ENCODE assay signal across 16 cellular contexts in the genomic region with DNA sequence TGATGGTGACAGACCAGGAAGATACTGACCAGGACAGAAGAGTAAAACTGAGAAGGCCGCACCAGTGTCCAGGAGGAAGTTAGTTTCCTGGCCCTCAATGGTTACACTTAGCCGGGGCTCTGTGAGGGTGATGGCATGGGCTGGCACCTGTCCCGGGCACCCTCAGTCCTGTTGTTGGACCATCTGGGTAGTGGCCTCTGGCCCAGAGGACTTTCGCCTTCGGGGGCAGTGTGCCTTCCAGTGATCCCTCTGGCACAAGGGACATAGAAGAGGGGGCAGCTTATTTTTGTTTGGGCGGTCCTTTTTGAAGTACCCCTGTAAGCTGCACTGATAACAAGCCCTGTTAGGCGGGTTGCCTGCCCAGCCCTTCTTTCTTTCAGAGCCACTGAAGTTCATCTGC.
A peak's percentile ranks its signal among the peaks of the same experiment; 100 is the strongest.
DNase-seq lines count a peak whose midpoint lies in the region; ATAC-seq and TF ChIP-seq lines count a peak whose summit lies in the region.
"Had no signal": no experiment of that assay in that cellular context is flagged by ENCODE, and none has a peak within 500 bp of the region (broad histone marks: within the 10 kb centered on the region; RNA-seq: fewer than 3 reads in every experiment).

No MANE protein-coding gene starts in this region.

- WGBS in right cardiac atrium = 86% methylated on average over 7 of the region's 7 CpGs
- 91% methylated on average over 6 of the region's 7 CpGs for WGBS in esophagus muscularis mucosa

- H3K36me3 Mint-ChIP-seq in IgD-negative memory B cell = peaks cover 10% of the 10 kb centered on the region
- peaks cover 14% of the 10 kb centered on the region for H3K36me3 Mint-ChIP-seq in stimulated activated memory B cell treated with anti-CD40 and anti-IgM and Interleukin-4, amounts not matched to agents 10 μg/mL and 1 μg/mL and 100 μg/mL, for 72 hours

- H3K9me3 Mint-ChIP-seq in IgD-negative memory B cell = no peaks in the 10 kb centered on the region
- no peaks in the 10 kb centered on the region for H3K9me3 Mint-ChIP-seq in stimulated activated memory B cell treated with anti-CD40 and anti-IgM and Interleukin-4, amounts not matched to agents 10 μg/mL and 1 μg/mL and 100 μg/mL, for 72 hours

- H3K9me3 ChIP-seq in right cardiac atrium (ENCODE audit: control insufficient read depth, low read length) (peaks cover 6% of the 10 kb centered on the region), esophagus muscularis mucosa (no peaks in the 10 kb centered on the region)
- H3K9me3 ChIP-seq: SJCRH30 had no signal

- peak overlapping the region in 3 of 4 donors; percentile 63 to 88 (median 82) for H3K4me3 Mint-ChIP-seq in IgD-negative memory B cell
- no peak overlapping the region for H3K4me3 Mint-ChIP-seq in stimulated activated memory B cell treated with anti-CD40 and anti-IgM and Interleukin-4, amounts not matched to agents 10 μg/mL and 1 μg/mL and 100 μg/mL, for 72 hours
- H3K4me3 Mint-ChIP-seq: H9 had no signal

- no peak overlapping the region for H3K27ac Mint-ChIP-seq in IgD-negative memory B cell
- peak overlapping the region; percentile 26 for H3K27ac Mint-ChIP-seq in stimulated activated memory B cell treated with anti-CD40 and anti-IgM and Interleukin-4, amounts not matched to agents 10 μg/mL and 1 μg/mL and 100 μg/mL, for 72 hours
- H3K27ac Mint-ChIP-seq: H9 had no signal

- peaks cover 43 to 63% (median 58%) of the 10 kb centered on the region in 3 donors for H3K4me1 Mint-ChIP-seq in IgD-negative memory B cell
- H3K4me1 Mint-ChIP-seq in stimulated activated memory B cell treated with anti-CD40 and anti-IgM and Interleukin-4, amounts not matched to agents 10 μg/mL and 1 μg/mL and 100 μg/mL, for 72 hours = peaks cover 74% of the 10 kb centered on the region

- H3K27me3 ChIP-seq in right cardiac atrium (ENCODE audit: control insufficient read depth, insufficient read depth) (no peaks in the 10 kb centered on the region), esophagus muscularis mucosa (no peaks in the 10 kb centered on the region)
- H3K27me3 ChIP-seq: SJCRH30 had no signal

- intact Hi-C loops in Right ventricle myocardium inferior (cut with DNase I) = no loop called here
- intact Hi-C loops in right cardiac atrium (cut with DNase I) = no loop called here
- intact Hi-C loops in esophagus muscularis mucosa (cut with DNase I) = no loop called here

- H3K36me3 ChIP-seq in esophagus muscularis mucosa = no peaks in the 10 kb centered on the region
- H3K36me3 ChIP-seq: SJCRH30 had no signal

- H3K27me3 Mint-ChIP-seq in IgD-negative memory B cell = no peaks in the 10 kb centered on the region
- H3K27me3 Mint-ChIP-seq in stimulated activated memory B cell treated with anti-CD40 and anti-IgM and Interleukin-4, amounts not matched to agents 10 μg/mL and 1 μg/mL and 100 μg/mL, for 72 hours = no peaks in the 10 kb centered on the region

- no peak for TF ChIP-seq CTCF in esophagus muscularis mucosa (IDR thresholded peaks at IDR 0.05)

- peak; percentile 48 for DNase-seq in Right ventricle myocardium inferior (ENCODE audit: missing footprints)
- no peak for DNase-seq in right cardiac atrium
- peak; percentile 37 for DNase-seq in esophagus muscularis mucosa (ENCODE audit: extremely low spot score)
- DNase-seq in cerebellum (ENCODE audit: low spot score) = no peak
- DNase-seq in kidney tubule cell (ENCODE audit: low spot score) = no peak
- DNase-seq: ACHN, COR-L47, H9, Karpas-422, NCI-H1417, NCI-H2029, NCI-H510A treated with DMSO at 0.1 percent for 48 hours, SJCRH30 had no signal

- TF ChIP-seq POLR2A in esophagus muscularis mucosa (IDR thresholded peaks at IDR 0.05; ENCODE audit: low read depth) = no peak

- no peaks in the 10 kb centered on the region for H3K4me1 ChIP-seq in right cardiac atrium (ENCODE audit: control insufficient read depth, insufficient read depth, low read length)
- no peaks in the 10 kb centered on the region for H3K4me1 ChIP-seq in esophagus muscularis mucosa
- H3K4me1 ChIP-seq: SJCRH30 had no signal

- H3K27ac ChIP-seq in right cardiac atrium (ENCODE audit: low read length) = no peak overlapping the region
- no peak overlapping the region for H3K27ac ChIP-seq in esophagus muscularis mucosa (replicated peaks in 1 of 4)
- H3K27ac ChIP-seq: SJCRH30 had no signal

- no peak for TF ChIP-seq EP300 in esophagus muscularis mucosa (IDR thresholded peaks at IDR 0.05)

- no peak overlapping the region for H3K4me3 ChIP-seq in right cardiac atrium (ENCODE audit: low read length)
- H3K4me3 ChIP-seq in esophagus muscularis mucosa = no peak overlapping the region
- H3K4me3 ChIP-seq: SJCRH30 had no signal

- ATAC-seq in Right ventricle myocardium inferior (no peak), right cardiac atrium (no peak), GM19324 (IDR thresholded peaks at IDR 0.05; ENCODE audit: low FRiP score, unreplicated experiment) (no peak)
- no peak for ATAC-seq in stimulated activated memory B cell treated with anti-CD40 and anti-IgM and Interleukin-4, amounts not matched to agents 10 μg/mL and 1 μg/mL and 100 μg/mL, for 72 hours

Comparison
In these comparisons a context has a peak if more than half of its experiments do, and no peak if none do; other contexts are left out.
1. DNase-seq: peak in Right ventricle myocardium inferior (single experiment) and esophagus muscularis mucosa (single experiment); none in right cardiac atrium (0 of 3), cerebellum (single experiment) and kidney tubule cell (single experiment).